Comparison of ENCODE assay signal across 8 cellular contexts in genomic region chr6:28838634-28839442, GRCh38.
DNase-seq lines count a peak whose midpoint lies in the region; ATAC-seq and TF ChIP-seq lines count a peak whose summit lies in the region.

No MANE protein-coding gene starts in this region.

- H3K27ac ChIP-seq in ACC112 (ENCODE audit: low read depth, low read length) (no peak overlapping the region), caudate nucleus (ENCODE audit: low read depth, low read length) (peak overlapping the region; percentile 70), spleen (peak overlapping the region; percentile 50 to 86 (median 75))

- 0 to 1% (median 1%) methylated on average over 32 to 43 of the region's 43 CpGs for WGBS in spleen, 5 donors

- peak; percentile 31 for ATAC-seq in GM18861 (IDR thresholded peaks at IDR 0.05; ENCODE audit: unreplicated experiment)
- ATAC-seq in HG03175 (IDR thresholded peaks at IDR 0.05; ENCODE audit: unreplicated experiment): peak; percentile 49

- TF ChIP-seq POLR2A in spleen (IDR thresholded peaks at IDR 0.05): no peak

- H3K4me1 ChIP-seq in ACC112 (ENCODE audit: control insufficient read depth, insufficient read depth, low read length, unreplicated experiment) (peaks cover 8% of the 10 kb centered on the region), spleen (peaks cover 5 to 33% (median 23%) of the 10 kb centered on the region in 6 donors)

- H3K9me3 ChIP-seq in spleen: no peaks in the 10 kb centered on the region

- H3K79me2 ChIP-seq in ACC112 (ENCODE audit: control insufficient read depth, insufficient read depth, low read length, unreplicated experiment): no peaks in the 10 kb centered on the region

- peak in 10 of 11 experiments; percentile 23 to 73 (median 54) for TF ChIP-seq CTCF in spleen (IDR thresholded peaks at IDR 0.05 in 8 of 11, conservative IDR thresholded peaks at IDR 0.05 in 3 of 11)

- intact Hi-C loops in spleen (cut with DNase I; ENCODE audit: low total_unique reads): loop anchor here (5.0 to 10.0 kb wide), 2 partner anchors 154 to 178 kb away; no protein-coding TSS in a partner anchor

- H2AFZ ChIP-seq in ACC112 (ENCODE audit: low read length, unreplicated experiment): peak overlapping the region; percentile 96

- peak overlapping the region; percentile 91 for H3K4me3 ChIP-seq in ACC112 (ENCODE audit: low read depth, low read length)
- peak overlapping the region; percentile 54 to 89 (median 58) for H3K4me3 ChIP-seq in spleen

- peaks cover 48% of the 10 kb centered on the region for H3K27me3 ChIP-seq in ACC112 (ENCODE audit: insufficient read depth, low read length)
- peaks cover 0 to 72% (median 15%) of the 10 kb centered on the region in 7 donors for H3K27me3 ChIP-seq in spleen (replicated peaks in 1 of 7)

- H3K36me3 ChIP-seq in ACC112 (ENCODE audit: insufficient read depth, low read length) (no peaks in the 10 kb centered on the region), spleen (no peaks in the 10 kb centered on the region)

- DNase-seq in NCI-H345 treated with DMSO at 0.1 percent for 48 hours (lab: John Stamatoyannopoulos, UW; ENCODE audit: unreplicated experiment) (peak; percentile 49), caudate nucleus (lab: John Stamatoyannopoulos, UW) (peak in 59 of 61 donors; percentile 16 to 89 (median 72)), islet precursor cell (peak; percentile 93), spleen (peak; percentile 93)
- peak; percentile 50 to 73 (median 54) for DNase-seq in activated CD4-positive, CD25-positive, alpha-beta regulatory T cell (lab: John Stamatoyannopoulos, UW)
